ENCODE assay signal across 18 cellular contexts in the genomic region with DNA sequence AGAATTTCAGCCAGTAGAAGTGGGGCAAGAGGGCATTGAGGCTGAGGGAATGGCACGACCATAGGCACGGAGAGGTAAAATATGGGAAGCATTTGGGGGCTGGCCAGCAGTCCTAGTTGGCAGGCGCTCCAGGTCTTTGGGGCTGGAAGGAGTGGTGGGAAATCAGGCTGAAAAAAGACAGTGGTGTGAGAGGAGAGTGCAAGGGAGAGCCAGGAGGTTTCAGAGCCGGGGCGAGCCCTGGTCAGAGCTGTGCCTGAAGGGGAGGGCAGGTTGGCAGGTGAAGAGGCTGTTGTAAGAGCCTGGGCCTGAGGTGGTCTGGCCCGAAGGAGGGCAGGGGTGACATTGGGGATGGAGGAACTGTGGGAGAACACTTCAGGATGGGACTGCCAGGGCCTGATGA. TPM values are rescaled to one million over a fixed set of nuclear protein-coding genes. Genes with fewer than 3 reads are reported as not detected.
DNase-seq lines count a peak whose midpoint lies in the region; ATAC-seq and TF ChIP-seq lines count a peak whose summit lies in the region.
"Had no signal": no experiment of that assay in that cellular context is flagged by ENCODE, and none has a peak within 500 bp of the region (broad histone marks: within the 10 kb centered on the region; RNA-seq: fewer than 3 reads in every experiment).

No MANE protein-coding gene starts in this region.

- TF ChIP-seq CTCF in WTC11 (IDR thresholded peaks at IDR 0.05) (no peak), heart left ventricle (IDR thresholded peaks at IDR 0.05) (no peak), gastrocnemius medialis (IDR thresholded peaks at IDR 0.05 in 4 of 5, conservative IDR thresholded peaks at IDR 0.05 in 1 of 5) (no peak)

- H3K9me3 ChIP-seq in heart left ventricle (no peaks in the 10 kb centered on the region), gastrocnemius medialis (no peaks in the 10 kb centered on the region)
- H3K9me3 ChIP-seq: ovary, vagina had no signal

- H3K36me3 ChIP-seq in heart left ventricle = no peaks in the 10 kb centered on the region
- no peaks in the 10 kb centered on the region for H3K36me3 ChIP-seq in gastrocnemius medialis
- H3K36me3 ChIP-seq: ovary, vagina had no signal

- H3K4me3 ChIP-seq in heart left ventricle = no peak overlapping the region
- no peak overlapping the region for H3K4me3 ChIP-seq in gastrocnemius medialis
- H3K4me3 ChIP-seq: ovary, vagina had no signal

- H3K27ac Mint-ChIP-seq in activated T-cell treated with anti-CD3 and anti-CD28 coated beads, Interleukin-2, amount 50 U/mL, for 24 hours = no peak overlapping the region
- peak overlapping the region; percentile 55; the same call in 1 of the 2 replicates for H3K27ac Mint-ChIP-seq in WTC11

- intact Hi-C loops in heart left ventricle (cut with DNase I) = no loop called here
- intact Hi-C loops in gastrocnemius medialis (cut with DNase I; ENCODE audit: low total_unique reads) = loop anchor here (10.0 kb wide), 1 partner anchor 287 kb away; the partner anchor contains the start of gene IREB2

- H3K27me3 Mint-ChIP-seq in activated T-cell treated with anti-CD3 and anti-CD28 coated beads, Interleukin-2, amount 50 U/mL, for 24 hours = no peaks in the 10 kb centered on the region
- peaks cover 4% of the 10 kb centered on the region; the same call in 1 of the 2 replicates for H3K27me3 Mint-ChIP-seq in WTC11 (ENCODE audit: low read depth)

- H3K27me3 ChIP-seq in heart left ventricle = no peaks in the 10 kb centered on the region
- no peaks in the 10 kb centered on the region for H3K27me3 ChIP-seq in gastrocnemius medialis
- H3K27me3 ChIP-seq: ovary, vagina had no signal

- ATAC-seq in WTC11 (no peak), heart left ventricle (peak; percentile 25 to 51 (median 40)), gastrocnemius medialis (peak in 1 of 2 donors; percentile 8)

- H3K4me3 Mint-ChIP-seq in activated T-cell treated with anti-CD3 and anti-CD28 coated beads, Interleukin-2, amount 50 U/mL, for 24 hours = peak overlapping the region; percentile 45
- peak overlapping the region; percentile 98 for H3K4me3 Mint-ChIP-seq in WTC11

- H3K27ac ChIP-seq in heart left ventricle (peak overlapping the region in 10 of 12 donors; percentile 3 to 86 (median 49)), gastrocnemius medialis (peak overlapping the region; percentile 86 to 96 (median 92))
- H3K27ac ChIP-seq: ovary, vagina had no signal

- peaks cover 20% of the 10 kb centered on the region for H3K36me3 Mint-ChIP-seq in activated T-cell treated with anti-CD3 and anti-CD28 coated beads, Interleukin-2, amount 50 U/mL, for 24 hours (ENCODE audit: low read depth)
- no peaks in the 10 kb centered on the region for H3K36me3 Mint-ChIP-seq in WTC11

- CTCF ChIA-PET in WTC11 (lab: Charles Lee) = interaction anchor here (0.9 to 2.7 kb wide), 4 partner anchors 12 to 87 kb away, joined by 3 to 24 read pairs (median 3); partner anchors contain the start of genes ACSBG1 and CIB2

- H3K9me3 Mint-ChIP-seq in activated T-cell treated with anti-CD3 and anti-CD28 coated beads, Interleukin-2, amount 50 U/mL, for 24 hours = no peaks in the 10 kb centered on the region
- no peaks in the 10 kb centered on the region for H3K9me3 Mint-ChIP-seq in WTC11

- DNase-seq in activated T-cell treated with anti-CD3 and anti-CD28 coated beads, Interleukin-2, amount 50 U/mL, for 24 hours = no peak
- no peak for DNase-seq in activated T-cell treated with anti-CD3 and anti-CD28 coated beads, Interleukin-2, amount 50 U/mL, for 48 hours
- DNase-seq in WTC11 (ENCODE audit: low spot score) = no peak
- peak; percentile 41 to 71 (median 48) for DNase-seq in heart left ventricle
- DNase-seq in gastrocnemius medialis = peak in 1 of 2 donors; percentile 59
- DNase-seq in NCI-H1048 (lab: John Stamatoyannopoulos, UW) = no peak
- DNase-seq in LoVo (ENCODE audit: low spot score) = no peak
- no peak for DNase-seq in iPS-NIHi11 (ENCODE audit: low spot score)
- DNase-seq: activated CD4-positive, alpha-beta T cell treated with anti-CD3 and anti-CD28 coated beads for 1 hour; amygdala; IMR-90; NCI-H1694 treated with DMSO at 0.1 percent for 48 hours; ovary; stimulated activated CD4-positive, alpha-beta T cell treated with anti-CD3 and anti-CD28 coated beads, Interleukin-15, amount 100 ng/mL, for 24 hours had no signal

- 55 to 71% (median 60%) methylated on average over 6 of the region's 6 CpGs for WGBS in heart left ventricle, 4 donors

- POLR2A ChIA-PET in WTC11 (lab: Charles Lee) = no interaction called here

- in situ Hi-C loops in gastrocnemius medialis (cut with MboI; ENCODE audit: low sequenced_read_pairs in 4 of 4) = loop anchor here in 2 of 4 donors (25.0 kb wide), 1 partner anchor 290 kb away; the partner anchor contains the start of gene IREB2 (in 2 of the 2)

- TF ChIP-seq POLR2A in heart left ventricle (IDR thresholded peaks at IDR 0.05) (no peak), gastrocnemius medialis (IDR thresholded peaks at IDR 0.05) (no peak)

- H3K4me1 ChIP-seq in heart left ventricle (peaks cover 0 to 44% (median 25%) of the 10 kb centered on the region in 12 donors), gastrocnemius medialis (peaks cover 37 to 40% of the 10 kb centered on the region in 2 donors)

- H3K4me1 Mint-ChIP-seq in activated T-cell treated with anti-CD3 and anti-CD28 coated beads, Interleukin-2, amount 50 U/mL, for 24 hours (ENCODE audit: low read depth) = peaks cover 39% of the 10 kb centered on the region
- H3K4me1 Mint-ChIP-seq in WTC11 = peaks cover 23% of the 10 kb centered on the region

TF ChIP-seq in WTC11, 78 proteins besides CTCF, POLR2A, EP300 and RAD21 (continues in another document):
- no peak for TF ChIP-seq ZNF121 (CRISPR knock-in tag; IDR thresholded peaks at IDR 0.05)
- no peak for TF ChIP-seq ZBTB21 (CRISPR knock-in tag; IDR thresholded peaks at IDR 0.05; ENCODE audit: borderline replicate concordance)
- TF ChIP-seq, protein P1, sequence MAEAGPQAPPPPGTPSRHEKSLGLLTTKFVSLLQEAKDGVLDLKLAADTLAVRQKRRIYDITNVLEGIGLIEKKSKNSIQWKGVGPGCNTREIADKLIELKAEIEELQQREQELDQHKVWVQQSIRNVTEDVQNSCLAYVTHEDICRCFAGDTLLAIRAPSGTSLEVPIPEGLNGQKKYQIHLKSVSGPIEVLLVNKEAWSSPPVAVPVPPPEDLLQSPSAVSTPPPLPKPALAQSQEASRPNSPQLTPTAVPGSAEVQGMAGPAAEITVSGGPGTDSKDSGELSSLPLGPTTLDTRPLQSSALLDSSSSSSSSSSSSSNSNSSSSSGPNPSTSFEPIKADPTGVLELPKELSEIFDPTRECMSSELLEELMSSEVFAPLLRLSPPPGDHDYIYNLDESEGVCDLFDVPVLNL (CRISPR knock-in tag; IDR thresholded peaks at IDR 0.05; ENCODE audit: borderline replicate concordance, low read depth) = no peak
- no peak for TF ChIP-seq TCF7 (CRISPR knock-in tag; IDR thresholded peaks at IDR 0.05; ENCODE audit: low read depth)
- no peak for TF ChIP-seq PRRX2 (CRISPR knock-in tag; IDR thresholded peaks at IDR 0.05)
- TF ChIP-seq, protein P2, sequence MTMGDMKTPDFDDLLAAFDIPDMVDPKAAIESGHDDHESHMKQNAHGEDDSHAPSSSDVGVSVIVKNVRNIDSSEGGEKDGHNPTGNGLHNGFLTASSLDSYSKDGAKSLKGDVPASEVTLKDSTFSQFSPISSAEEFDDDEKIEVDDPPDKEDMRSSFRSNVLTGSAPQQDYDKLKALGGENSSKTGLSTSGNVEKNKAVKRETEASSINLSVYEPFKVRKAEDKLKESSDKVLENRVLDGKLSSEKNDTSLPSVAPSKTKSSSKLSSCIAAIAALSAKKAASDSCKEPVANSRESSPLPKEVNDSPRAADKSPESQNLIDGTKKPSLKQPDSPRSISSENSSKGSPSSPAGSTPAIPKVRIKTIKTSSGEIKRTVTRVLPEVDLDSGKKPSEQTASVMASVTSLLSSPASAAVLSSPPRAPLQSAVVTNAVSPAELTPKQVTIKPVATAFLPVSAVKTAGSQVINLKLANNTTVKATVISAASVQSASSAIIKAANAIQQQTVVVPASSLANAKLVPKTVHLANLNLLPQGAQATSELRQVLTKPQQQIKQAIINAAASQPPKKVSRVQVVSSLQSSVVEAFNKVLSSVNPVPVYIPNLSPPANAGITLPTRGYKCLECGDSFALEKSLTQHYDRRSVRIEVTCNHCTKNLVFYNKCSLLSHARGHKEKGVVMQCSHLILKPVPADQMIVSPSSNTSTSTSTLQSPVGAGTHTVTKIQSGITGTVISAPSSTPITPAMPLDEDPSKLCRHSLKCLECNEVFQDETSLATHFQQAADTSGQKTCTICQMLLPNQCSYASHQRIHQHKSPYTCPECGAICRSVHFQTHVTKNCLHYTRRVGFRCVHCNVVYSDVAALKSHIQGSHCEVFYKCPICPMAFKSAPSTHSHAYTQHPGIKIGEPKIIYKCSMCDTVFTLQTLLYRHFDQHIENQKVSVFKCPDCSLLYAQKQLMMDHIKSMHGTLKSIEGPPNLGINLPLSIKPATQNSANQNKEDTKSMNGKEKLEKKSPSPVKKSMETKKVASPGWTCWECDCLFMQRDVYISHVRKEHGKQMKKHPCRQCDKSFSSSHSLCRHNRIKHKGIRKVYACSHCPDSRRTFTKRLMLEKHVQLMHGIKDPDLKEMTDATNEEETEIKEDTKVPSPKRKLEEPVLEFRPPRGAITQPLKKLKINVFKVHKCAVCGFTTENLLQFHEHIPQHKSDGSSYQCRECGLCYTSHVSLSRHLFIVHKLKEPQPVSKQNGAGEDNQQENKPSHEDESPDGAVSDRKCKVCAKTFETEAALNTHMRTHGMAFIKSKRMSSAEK (CRISPR knock-in tag; IDR thresholded peaks at IDR 0.05; ENCODE audit: borderline replicate concordance) = no peak
- TF ChIP-seq NR3C1 (CRISPR knock-in tag; conservative IDR thresholded peaks at IDR 0.05; ENCODE audit: low read depth) = no peak
- TF ChIP-seq ZNF263 (CRISPR knock-in tag; IDR thresholded peaks at IDR 0.05; ENCODE audit: low read depth) = no peak
- TF ChIP-seq JUN (CRISPR knock-in tag; IDR thresholded peaks at IDR 0.05) = no peak

RNA-seq across cellular contexts. Expression of gene IDH3A, which starts 1.6 kb away (rescaled TPM):
- total RNA-seq in WTC11 (2021) (37.8 to 56.6 TPM (median 38.5 TPM) in 3 replicates), heart left ventricle (100 to 1,000 TPM; 166 to 471 (median 359) TPM), gastrocnemius medialis (100 to 1,000 TPM; 133 to 202 (median 168) TPM)
- polyA plus RNA-seq in heart left ventricle = 100 to 1,000 TPM; 158 to 160 TPM

RNA-seq across cellular contexts. Expression of gene CIB2, which starts 16.3 kb away (rescaled TPM):
- 45.2 to 56.4 TPM (median 56.2 TPM) in 3 replicates for total RNA-seq in WTC11 (2021)
- 10 to 100 TPM in 5 of 9 donors, 1 to 10 TPM in 4; 3.3 to 18.5 (median 10.4) TPM for total RNA-seq in heart left ventricle
- polyA plus RNA-seq in heart left ventricle = 1 to 10 TPM; 5.3 TPM
- total RNA-seq in gastrocnemius medialis = 10 to 100 TPM in 1 of 4 donors, 1 to 10 TPM in 3; 5.6 to 14.4 (median 6.7) TPM

RNA-seq across cellular contexts. Expression of gene SH2D7, which starts 55.2 kb away (rescaled TPM):
- total RNA-seq in WTC11 (2021) (not detected in 3 replicates), heart left ventricle (not detected), gastrocnemius medialis (not detected)
- not detected for polyA plus RNA-seq in heart left ventricle
- total RNA-seq: Daoy, IMR-90, liver, ovary, SK-MEL-5, vagina had no signal
- polyA plus RNA-seq: IMR-90, liver, ovary had no signal

Comparison
In these comparisons a context has a peak if more than half of its experiments do, and no peak if none do; other contexts are left out.
1. DNase-seq: peak in heart left ventricle (5 of 5); none in activated T-cell treated with anti-CD3 and anti-CD28 coated beads, Interleukin-2, amount 50 U/mL, for 24 hours (single experiment), activated T-cell treated with anti-CD3 and anti-CD28 coated beads, Interleukin-2, amount 50 U/mL, for 48 hours (0 of 2), WTC11 (single experiment), NCI-H1048 (single experiment), LoVo (single experiment) and iPS-NIHi11 (single experiment).